1 cellular context compared by ENCODE assay signal in genomic region chr18:59892123-59892522, GRCh38.
TF ChIP-seq lines count a peak whose summit lies in the region.

No MANE protein-coding gene starts in this region.

TF ChIP-seq in HEK293, 187 proteins besides CTCF, POLR2A, EP300 and RAD21 (continued from another document and continues in another):
- peak; percentile 74; the same call in 1 of the 2 replicates for TF ChIP-seq ZNF404 (tag by site-specific recombination; IDR thresholded peaks at IDR 0.05)
- no peak for TF ChIP-seq SP7 (tag by site-specific recombination; IDR thresholded peaks at IDR 0.05)
- peak; percentile 48; the same call in 1 of the 2 replicates for TF ChIP-seq ZBTB21 (tag by site-specific recombination; IDR thresholded peaks at IDR 0.05)
- TF ChIP-seq ZNF560 (tag by site-specific recombination; IDR thresholded peaks at IDR 0.05; ENCODE audit: borderline replicate concordance), result peak; percentile 83
- TF ChIP-seq ZNF623 (tag by site-specific recombination; IDR thresholded peaks at IDR 0.05), result peak; percentile 81
- TF ChIP-seq ZNF292 (tag by site-specific recombination; IDR thresholded peaks at IDR 0.05; ENCODE audit: borderline replicate concordance, low read depth), result 0 out of 2 replicates have a peak, but pooled peaks have one; percentile 50
- TF ChIP-seq ZNF621 (tag by site-specific recombination; IDR thresholded peaks at IDR 0.05), result no peak
- peak; percentile 80; the same call in 1 of the 2 replicates for TF ChIP-seq ZNF266 (tag by site-specific recombination; IDR thresholded peaks at IDR 0.05; ENCODE audit: low read depth)
- TF ChIP-seq WT1 (tag by site-specific recombination; IDR thresholded peaks at IDR 0.05), result no peak
- peak; percentile 59; the same call in 1 of the 2 replicates for TF ChIP-seq ZNF530 (tag by site-specific recombination; IDR thresholded peaks at IDR 0.05; ENCODE audit: low read depth)
- TF ChIP-seq REST (tag by site-specific recombination; IDR thresholded peaks at IDR 0.05), result peak; percentile 60; the same call in 1 of the 2 replicates
- no peak for TF ChIP-seq ZNF792 (tag by site-specific recombination; IDR thresholded peaks at IDR 0.05)
- no peak for TF ChIP-seq ZBTB17 (tag by site-specific recombination; IDR thresholded peaks at IDR 0.05)
- TF ChIP-seq, protein P1, sequence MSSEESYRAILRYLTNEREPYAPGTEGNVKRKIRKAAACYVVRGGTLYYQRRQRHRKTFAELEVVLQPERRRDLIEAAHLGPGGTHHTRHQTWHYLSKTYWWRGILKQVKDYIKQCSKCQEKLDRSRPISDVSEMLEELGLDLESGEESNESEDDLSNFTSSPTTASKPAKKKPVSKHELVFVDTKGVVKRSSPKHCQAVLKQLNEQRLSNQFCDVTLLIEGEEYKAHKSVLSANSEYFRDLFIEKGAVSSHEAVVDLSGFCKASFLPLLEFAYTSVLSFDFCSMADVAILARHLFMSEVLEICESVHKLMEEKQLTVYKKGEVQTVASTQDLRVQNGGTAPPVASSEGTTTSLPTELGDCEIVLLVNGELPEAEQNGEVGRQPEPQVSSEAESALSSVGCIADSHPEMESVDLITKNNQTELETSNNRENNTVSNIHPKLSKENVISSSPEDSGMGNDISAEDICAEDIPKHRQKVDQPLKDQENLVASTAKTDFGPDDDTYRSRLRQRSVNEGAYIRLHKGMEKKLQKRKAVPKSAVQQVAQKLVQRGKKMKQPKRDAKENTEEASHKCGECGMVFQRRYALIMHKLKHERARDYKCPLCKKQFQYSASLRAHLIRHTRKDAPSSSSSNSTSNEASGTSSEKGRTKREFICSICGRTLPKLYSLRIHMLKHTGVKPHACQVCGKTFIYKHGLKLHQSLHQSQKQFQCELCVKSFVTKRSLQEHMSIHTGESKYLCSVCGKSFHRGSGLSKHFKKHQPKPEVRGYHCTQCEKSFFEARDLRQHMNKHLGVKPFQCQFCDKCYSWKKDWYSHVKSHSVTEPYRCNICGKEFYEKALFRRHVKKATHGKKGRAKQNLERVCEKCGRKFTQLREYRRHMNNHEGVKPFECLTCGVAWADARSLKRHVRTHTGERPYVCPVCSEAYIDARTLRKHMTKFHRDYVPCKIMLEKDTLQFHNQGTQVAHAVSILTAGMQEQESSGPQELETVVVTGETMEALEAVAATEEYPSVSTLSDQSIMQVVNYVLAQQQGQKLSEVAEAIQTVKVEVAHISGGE (tag by site-specific recombination; conservative IDR thresholded peaks at IDR 0.05; ENCODE audit: low read depth), result peak; percentile 79
- no peak for TF ChIP-seq IKZF3 (tag by site-specific recombination; IDR thresholded peaks at IDR 0.05)
- no peak for TF ChIP-seq ZNF324 (tag by site-specific recombination; IDR thresholded peaks at IDR 0.05)
- no peak for TF ChIP-seq ZNF155 (tag by site-specific recombination; IDR thresholded peaks at IDR 0.05)
- TF ChIP-seq ZBTB8A (tag by site-specific recombination; IDR thresholded peaks at IDR 0.05), result peak; percentile 70
- TF ChIP-seq SETDB1 (IDR thresholded peaks at IDR 0.05; ENCODE audit: insufficient read length, low read length), result no peak
- TF ChIP-seq ZNF654 (tag by site-specific recombination; IDR thresholded peaks at IDR 0.05; ENCODE audit: low read depth), result peak; percentile 32
- TF ChIP-seq ZNF501 (tag by site-specific recombination; IDR thresholded peaks at IDR 0.05), result 0 out of 2 replicates have a peak, but pooled peaks have one; percentile 42
- peak; percentile 21 for TF ChIP-seq ZNF510 (tag by site-specific recombination; IDR thresholded peaks at IDR 0.05; ENCODE audit: insufficient replicate concordance)
- TF ChIP-seq ZXDB (tag by site-specific recombination; IDR thresholded peaks at IDR 0.05), result peak; percentile 75
- TF ChIP-seq ZFP3 (tag by site-specific recombination; IDR thresholded peaks at IDR 0.05; ENCODE audit: low read depth), result 0 out of 2 replicates have a peak, but pooled peaks have one; percentile 34
- TF ChIP-seq, protein P2, sequence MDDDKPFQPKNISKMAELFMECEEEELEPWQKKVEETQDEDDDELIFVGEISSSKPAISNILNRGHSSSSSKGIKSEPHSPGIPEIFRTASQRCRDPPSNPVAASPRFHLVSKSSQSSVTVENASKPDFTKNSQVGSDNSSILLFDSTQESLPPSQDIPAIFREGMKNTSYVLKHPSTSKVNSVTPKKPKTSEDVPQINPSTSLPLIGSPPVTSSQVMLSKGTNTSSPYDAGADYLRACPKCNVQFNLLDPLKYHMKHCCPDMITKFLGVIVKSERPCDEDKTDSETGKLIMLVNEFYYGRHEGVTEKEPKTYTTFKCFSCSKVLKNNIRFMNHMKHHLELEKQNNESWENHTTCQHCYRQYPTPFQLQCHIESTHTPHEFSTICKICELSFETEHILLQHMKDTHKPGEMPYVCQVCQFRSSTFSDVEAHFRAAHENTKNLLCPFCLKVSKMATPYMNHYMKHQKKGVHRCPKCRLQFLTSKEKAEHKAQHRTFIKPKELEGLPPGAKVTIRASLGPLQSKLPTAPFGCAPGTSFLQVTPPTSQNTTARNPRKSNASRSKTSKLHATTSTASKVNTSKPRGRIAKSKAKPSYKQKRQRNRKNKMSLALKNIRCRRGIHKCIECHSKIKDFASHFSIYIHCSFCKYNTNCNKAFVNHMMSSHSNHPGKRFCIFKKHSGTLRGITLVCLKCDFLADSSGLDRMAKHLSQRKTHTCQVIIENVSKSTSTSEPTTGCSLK (tag by site-specific recombination; IDR thresholded peaks at IDR 0.05), result no peak
- TF ChIP-seq KLF16 (tag by site-specific recombination; IDR thresholded peaks at IDR 0.05), result no peak
- peak; percentile 93 for TF ChIP-seq ZNF140 (tag by site-specific recombination; IDR thresholded peaks at IDR 0.05)
- TF ChIP-seq ZBTB10 (tag by site-specific recombination; IDR thresholded peaks at IDR 0.05), result no peak
- TF ChIP-seq, protein P3, sequence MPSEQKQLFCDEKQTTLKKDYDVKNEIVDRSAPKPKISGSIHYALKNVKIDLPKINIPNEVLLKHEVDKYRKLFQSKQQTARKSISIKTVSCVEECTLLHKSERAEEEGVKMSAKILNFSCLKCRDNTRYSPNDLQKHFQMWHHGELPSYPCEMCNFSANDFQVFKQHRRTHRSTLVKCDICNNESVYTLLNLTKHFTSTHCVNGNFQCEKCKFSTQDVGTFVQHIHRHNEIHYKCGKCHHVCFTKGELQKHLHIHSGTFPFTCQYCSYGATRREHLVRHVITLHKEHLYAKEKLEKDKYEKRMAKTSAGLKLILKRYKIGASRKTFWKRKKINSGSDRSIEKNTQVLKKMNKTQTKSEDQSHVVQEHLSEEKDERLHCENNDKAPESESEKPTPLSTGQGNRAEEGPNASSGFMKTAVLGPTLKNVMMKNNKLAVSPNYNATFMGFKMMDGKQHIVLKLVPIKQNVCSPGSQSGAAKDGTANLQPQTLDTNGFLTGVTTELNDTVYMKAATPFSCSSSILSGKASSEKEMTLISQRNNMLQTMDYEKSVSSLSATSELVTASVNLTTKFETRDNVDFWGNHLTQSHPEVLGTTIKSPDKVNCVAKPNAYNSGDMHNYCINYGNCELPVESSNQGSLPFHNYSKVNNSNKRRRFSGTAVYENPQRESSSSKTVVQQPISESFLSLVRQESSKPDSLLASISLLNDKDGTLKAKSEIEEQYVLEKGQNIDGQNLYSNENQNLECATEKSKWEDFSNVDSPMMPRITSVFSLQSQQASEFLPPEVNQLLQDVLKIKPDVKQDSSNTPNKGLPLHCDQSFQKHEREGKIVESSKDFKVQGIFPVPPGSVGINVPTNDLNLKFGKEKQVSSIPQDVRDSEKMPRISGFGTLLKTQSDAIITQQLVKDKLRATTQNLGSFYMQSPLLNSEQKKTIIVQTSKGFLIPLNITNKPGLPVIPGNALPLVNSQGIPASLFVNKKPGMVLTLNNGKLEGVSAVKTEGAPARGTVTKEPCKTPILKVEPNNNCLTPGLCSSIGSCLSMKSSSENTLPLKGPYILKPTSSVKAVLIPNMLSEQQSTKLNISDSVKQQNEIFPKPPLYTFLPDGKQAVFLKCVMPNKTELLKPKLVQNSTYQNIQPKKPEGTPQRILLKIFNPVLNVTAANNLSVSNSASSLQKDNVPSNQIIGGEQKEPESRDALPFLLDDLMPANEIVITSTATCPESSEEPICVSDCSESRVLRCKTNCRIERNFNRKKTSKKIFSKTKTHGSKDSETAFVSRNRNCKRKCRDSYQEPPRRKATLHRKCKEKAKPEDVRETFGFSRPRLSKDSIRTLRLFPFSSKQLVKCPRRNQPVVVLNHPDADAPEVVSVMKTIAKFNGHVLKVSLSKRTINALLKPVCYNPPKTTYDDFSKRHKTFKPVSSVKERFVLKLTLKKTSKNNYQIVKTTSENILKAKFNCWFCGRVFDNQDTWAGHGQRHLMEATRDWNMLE (tag by site-specific recombination; conservative IDR thresholded peaks at IDR 0.05; ENCODE audit: low read depth), result peak; percentile 90
- peak; percentile 75 for TF ChIP-seq ZNF791 (tag by site-specific recombination; IDR thresholded peaks at IDR 0.05)
- TF ChIP-seq ZBTB48 (tag by site-specific recombination; IDR thresholded peaks at IDR 0.05), result no peak
- TF ChIP-seq ZNF416 (tag by site-specific recombination; IDR thresholded peaks at IDR 0.05), result no peak
- TF ChIP-seq ZNF521 (tag by site-specific recombination; IDR thresholded peaks at IDR 0.05), result no peak
- TF ChIP-seq HOXC10 (CRISPR knock-in tag; IDR thresholded peaks at IDR 0.05), result no peak
- no peak for TF ChIP-seq ZNF121 (tag by site-specific recombination; IDR thresholded peaks at IDR 0.05)
- no peak for TF ChIP-seq ZNF837 (tag by site-specific recombination; IDR thresholded peaks at IDR 0.05)
- no peak for TF ChIP-seq ZNF138 (tag by site-specific recombination; IDR thresholded peaks at IDR 0.05; ENCODE audit: borderline replicate concordance)
- TF ChIP-seq ZNF19 (tag by site-specific recombination; IDR thresholded peaks at IDR 0.05; ENCODE audit: low read depth), result peak; percentile 82; the same call in 1 of the 2 replicates
- TF ChIP-seq, protein P4, sequence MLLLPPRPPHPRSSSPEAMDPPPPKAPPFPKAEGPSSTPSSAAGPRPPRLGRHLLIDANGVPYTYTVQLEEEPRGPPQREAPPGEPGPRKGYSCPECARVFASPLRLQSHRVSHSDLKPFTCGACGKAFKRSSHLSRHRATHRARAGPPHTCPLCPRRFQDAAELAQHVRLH (tag by site-specific recombination; IDR thresholded peaks at IDR 0.05), result peak; percentile 56; the same call in 1 of the 2 replicates
- TF ChIP-seq ZNF639 (tag by site-specific recombination; IDR thresholded peaks at IDR 0.05), result no peak
- no peak for TF ChIP-seq YY2 (tag by site-specific recombination; IDR thresholded peaks at IDR 0.05)
- TF ChIP-seq ZNF768 (tag by site-specific recombination; IDR thresholded peaks at IDR 0.05), result no peak
- peak; percentile 65; the same call in 1 of the 2 replicates for TF ChIP-seq ZNF558 (tag by site-specific recombination; IDR thresholded peaks at IDR 0.05)
- no peak for TF ChIP-seq ZSCAN23 (tag by site-specific recombination; IDR thresholded peaks at IDR 0.05)
- peak; percentile 87 for TF ChIP-seq ZNF433 (tag by site-specific recombination; IDR thresholded peaks at IDR 0.05; ENCODE audit: low read depth)
- peak; percentile 29; the same call in 1 of the 2 replicates for TF ChIP-seq MZF1 (tag by site-specific recombination; IDR thresholded peaks at IDR 0.05; ENCODE audit: borderline replicate concordance)
- peak; percentile 64; the same call in 1 of the 2 replicates for TF ChIP-seq RBAK (tag by site-specific recombination; IDR thresholded peaks at IDR 0.05)
- TF ChIP-seq EGR2 (tag by site-specific recombination; IDR thresholded peaks at IDR 0.05; ENCODE audit: low read depth), result no peak
- peak; percentile 96 for TF ChIP-seq ZNF394 (tag by site-specific recombination; IDR thresholded peaks at IDR 0.05; ENCODE audit: borderline replicate concordance)
